9 cellular contexts compared by ENCODE assay signal in the genomic region with DNA sequence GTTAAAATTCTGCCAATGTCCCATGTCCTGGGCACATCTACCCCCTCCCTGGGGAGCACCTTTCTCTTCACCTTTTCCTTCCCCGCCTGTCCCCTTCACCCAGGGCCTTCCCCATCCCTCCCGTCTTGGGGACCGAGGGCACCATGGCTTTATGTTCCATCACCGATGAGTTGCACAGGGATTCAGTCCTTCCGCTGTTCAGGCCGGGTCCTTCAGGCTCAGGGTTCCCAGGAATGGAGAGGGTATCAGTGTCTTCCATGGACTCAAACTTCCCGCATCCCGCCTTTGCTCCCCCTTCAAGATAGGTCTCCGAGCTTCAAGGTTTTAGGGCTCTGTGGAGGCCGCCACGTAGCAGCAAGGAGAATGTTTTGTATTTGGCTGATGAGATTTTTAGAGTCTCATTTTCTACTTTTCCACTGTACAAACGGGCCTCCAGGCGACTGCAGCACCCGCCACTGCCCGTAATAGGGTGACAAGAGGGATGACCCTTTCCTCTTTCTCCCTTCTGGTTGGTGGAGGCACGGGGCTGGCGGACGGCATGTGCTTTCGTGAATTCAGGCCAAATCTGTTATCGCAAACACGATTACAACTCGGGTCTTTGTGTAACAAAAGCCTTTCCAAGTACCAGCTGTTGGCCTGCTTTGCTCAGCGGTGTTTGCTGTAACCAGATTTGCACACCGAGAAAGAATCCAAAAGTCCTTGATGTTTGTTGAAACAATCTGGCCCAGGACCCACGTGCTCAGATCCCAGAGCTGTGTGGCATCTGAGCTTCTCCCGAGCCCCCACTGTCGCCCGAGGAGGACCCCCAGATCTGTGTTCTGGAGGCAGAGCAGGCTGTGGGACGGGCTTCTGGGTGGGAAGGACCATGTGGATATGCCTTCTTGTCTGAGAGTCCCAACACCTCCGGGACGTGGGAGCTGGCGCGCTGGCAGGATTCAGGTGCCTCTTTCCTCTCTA.
DNase-seq lines count a peak whose midpoint lies in the region; TF ChIP-seq lines count a peak whose summit lies in the region.
"Had no signal": no experiment of that assay in that cellular context is flagged by ENCODE, and none has a peak within 500 bp of the region (broad histone marks: within the 10 kb centered on the region; RNA-seq: fewer than 3 reads in every experiment).

No MANE protein-coding gene starts in this region.

- peaks cover 11% of the 10 kb centered on the region for H3K27me3 Mint-ChIP-seq in HFFc6 (ENCODE audit: insufficient read depth)
- peaks cover 22% of the 10 kb centered on the region for H3K27me3 Mint-ChIP-seq in glutamatergic neuron (ENCODE audit: unreplicated experiment)
- no peaks in the 10 kb centered on the region for H3K27me3 Mint-ChIP-seq in Caco-2 (ENCODE audit: insufficient read depth, unreplicated experiment)

- intact Hi-C loops in Caco-2 (cut with micrococcal nuclease; ENCODE audit: unreplicated experiment): no loop called here

- TF ChIP-seq CTCF in HFFc6 (IDR thresholded peaks at IDR 0.05): no peak
- no peak for TF ChIP-seq CTCF in VCaP (conservative IDR thresholded peaks at IDR 0.05)
- TF ChIP-seq CTCF in glutamatergic neuron (IDR thresholded peaks at IDR 0.05; ENCODE audit: partially characterized antibody, unreplicated experiment): no peak
- TF ChIP-seq CTCF in Caco-2 (IDR thresholded peaks at IDR 0.05; ENCODE audit: insufficient read depth in 1 of 2, low read depth in 1 of 2, low read length in 1 of 2, severe bottlenecking in 1 of 2, unreplicated experiment in 1 of 2): no peak

- no peaks in the 10 kb centered on the region for H3K36me3 ChIP-seq in Caco-2 (ENCODE audit: control insufficient read depth, insufficient read depth, low read length)

- H3K4me1 Mint-ChIP-seq in HFFc6 (ENCODE audit: low read depth): peaks cover 68% of the 10 kb centered on the region
- H3K4me1 Mint-ChIP-seq in glutamatergic neuron (ENCODE audit: low read depth, unreplicated experiment): peaks cover 50% of the 10 kb centered on the region
- peaks cover 23% of the 10 kb centered on the region for H3K4me1 Mint-ChIP-seq in Caco-2 (ENCODE audit: low read depth, unreplicated experiment)

- H3K4me3 Mint-ChIP-seq in HFFc6: peak overlapping the region; percentile 97
- peak overlapping the region; percentile 96 for H3K4me3 Mint-ChIP-seq in glutamatergic neuron (ENCODE audit: unreplicated experiment)
- H3K4me3 Mint-ChIP-seq in Caco-2 (ENCODE audit: unreplicated experiment): no peak overlapping the region

- peaks cover 30% of the 10 kb centered on the region for H3K4me1 ChIP-seq in Caco-2

- H3K27ac ChIP-seq in VCaP: peak overlapping the region; percentile 28

- CTCF ChIA-PET in Caco-2 (lab: Charles Lee): no interaction called here

- H3K36me3 Mint-ChIP-seq in HFFc6 (ENCODE audit: low read depth) (peaks cover 4% of the 10 kb centered on the region), glutamatergic neuron (ENCODE audit: unreplicated experiment) (no peaks in the 10 kb centered on the region), Caco-2 (ENCODE audit: insufficient read depth, unreplicated experiment) (peaks cover 26% of the 10 kb centered on the region)

- peak; percentile 28 for DNase-seq in HFFc6
- no peak for DNase-seq in glutamatergic neuron
- no peak for DNase-seq in skeletal muscle cell (ENCODE audit: low read depth)
- no peak for DNase-seq in Caco-2
- DNase-seq in activated CD4-positive, CD25-positive, alpha-beta regulatory T cell (lab: John Stamatoyannopoulos, UW): no peak
- no peak for DNase-seq in NCI-H2107 (lab: John Stamatoyannopoulos, UW)
- DNase-seq in UCSD-AML1 (lab: John Stamatoyannopoulos, UW; ENCODE audit: unreplicated experiment): no peak
- DNase-seq: SHP77 treated with DMSO at 0.1 percent for 48 hours had no signal

- no peaks in the 10 kb centered on the region for H3K9me3 Mint-ChIP-seq in HFFc6
- H3K9me3 Mint-ChIP-seq in glutamatergic neuron (ENCODE audit: unreplicated experiment): peaks cover 20% of the 10 kb centered on the region
- H3K9me3 Mint-ChIP-seq in Caco-2 (ENCODE audit: unreplicated experiment): no peaks in the 10 kb centered on the region

- no peaks in the 10 kb centered on the region for H3K9me3 ChIP-seq in Caco-2

- POLR2A ChIA-PET in Caco-2 (lab: Charles Lee): no interaction called here

- H3K27ac Mint-ChIP-seq in HFFc6 (peak overlapping the region; percentile 86), glutamatergic neuron (ENCODE audit: unreplicated experiment) (peak overlapping the region; percentile 97), Caco-2 (ENCODE audit: unreplicated experiment) (no peak overlapping the region)

- no peaks in the 10 kb centered on the region for H3K27me3 ChIP-seq in Caco-2 (replicated peaks; ENCODE audit: control insufficient read depth, insufficient read depth, low read length)

- BruUV-seq in Caco-2 (replicated peaks; lab: Mats Ljungman, UMichigan): no TSS peak

- H3K4me3 ChIP-seq in skeletal muscle cell (ENCODE audit: low read depth, low read length): peak overlapping the region; percentile 91
- H3K4me3 ChIP-seq in Caco-2 (ENCODE audit: low read depth, low read length): no peak overlapping the region
